ENCODE assay signal across 9 cellular contexts in the genomic region with DNA sequence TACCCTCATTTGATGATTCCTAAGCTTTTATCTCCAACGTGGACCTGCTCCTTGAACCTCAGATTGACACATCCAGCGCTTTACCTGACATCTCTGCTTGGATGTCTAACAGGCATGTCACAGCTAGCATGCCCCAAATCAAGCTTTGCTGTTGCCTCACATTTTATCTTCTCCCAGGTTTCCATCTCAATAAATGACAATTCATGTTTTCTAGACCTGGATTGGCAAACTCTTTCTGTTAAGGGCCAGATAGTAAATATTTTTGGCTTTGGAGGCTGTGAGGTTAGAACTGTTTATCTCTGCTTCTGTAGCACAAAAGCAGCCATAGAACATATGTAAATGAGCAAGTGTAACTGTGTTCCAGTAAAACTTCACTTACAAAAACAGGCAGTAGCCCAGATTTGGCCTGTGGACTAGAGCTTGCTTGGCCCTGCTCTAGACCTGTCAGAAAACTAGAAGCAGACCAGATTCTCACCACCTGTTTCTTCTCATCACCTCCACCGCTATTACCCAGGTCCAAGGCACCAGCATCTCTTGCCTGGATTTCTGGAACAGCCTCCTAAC. TPM values are rescaled to one million over a fixed set of nuclear protein-coding genes. Genes with fewer than 3 reads are reported as not detected.
DNase-seq lines count a peak whose midpoint lies in the region; ATAC-seq and TF ChIP-seq lines count a peak whose summit lies in the region.
"Had no signal": no experiment of that assay in that cellular context is flagged by ENCODE, and none has a peak within 500 bp of the region (broad histone marks: within the 10 kb centered on the region; RNA-seq: fewer than 3 reads in every experiment).

No MANE protein-coding gene starts in this region.

- H3K36me3 Mint-ChIP-seq in activated CD4-positive, alpha-beta T cell treated with anti-CD3 and anti-CD28 coated beads, Interleukin-2, amount 10 ng/mL, durations not matched to agents 24 days and 14 days (ENCODE audit: low read depth) = peaks cover 13% of the 10 kb centered on the region

- H3K27me3 ChIP-seq in brain microvascular endothelial cell (replicated peaks) = no peaks in the 10 kb centered on the region
- no peaks in the 10 kb centered on the region for H3K27me3 ChIP-seq in left lung
- H3K27me3 ChIP-seq in thoracic aorta (replicated peaks; ENCODE audit: insufficient read depth) = no peaks in the 10 kb centered on the region

- in situ Hi-C loops in brain microvascular endothelial cell (cut with HindIII; ENCODE audit: low pct_ligation_motif_present, low sequenced_read_pairs) = no loop called here

- peak overlapping the region; percentile 16 for H3K4me3 Mint-ChIP-seq in activated CD4-positive, alpha-beta T cell treated with anti-CD3 and anti-CD28 coated beads, Interleukin-2, amount 10 ng/mL, durations not matched to agents 24 days and 14 days

- intact Hi-C loops in activated CD4-positive, alpha-beta T cell treated with anti-CD3 and anti-CD28 coated beads, Interleukin-2, amount 10 ng/mL, durations not matched to agents 24 days and 14 days (cut with micrococcal nuclease) = loop anchor here (1.0 to 5.0 kb wide), 2 partner anchors 43 to 95 kb away; partner anchors contain the start of gene UBE4B
- intact Hi-C loops in left lung (cut with DNase I) = no loop called here

- H3K36me3 ChIP-seq in brain microvascular endothelial cell (replicated peaks) (no peaks in the 10 kb centered on the region), left lung (peaks cover 0 to 7% of the 10 kb centered on the region in 2 donors), thoracic aorta (no peaks in the 10 kb centered on the region)

- no peaks in the 10 kb centered on the region for H3K27me3 Mint-ChIP-seq in activated CD4-positive, alpha-beta T cell treated with anti-CD3 and anti-CD28 coated beads, Interleukin-2, amount 10 ng/mL, durations not matched to agents 24 days and 14 days

- no peak overlapping the region for H3K27ac Mint-ChIP-seq in activated CD4-positive, alpha-beta T cell treated with anti-CD3 and anti-CD28 coated beads, Interleukin-2, amount 10 ng/mL, durations not matched to agents 24 days and 14 days

- H3K4me3 ChIP-seq in brain microvascular endothelial cell (ENCODE audit: low read depth, low read length) (no peak overlapping the region), left lung (no peak overlapping the region), thoracic aorta (no peak overlapping the region)

- H3K27ac ChIP-seq in brain microvascular endothelial cell = peak overlapping the region; percentile 77
- peak overlapping the region; percentile 33 to 38 for H3K27ac ChIP-seq in left lung
- H3K27ac ChIP-seq in thoracic aorta = peak overlapping the region; percentile 45 to 62

- H3K4me1 ChIP-seq in left lung (peaks cover 0 to 28% of the 10 kb centered on the region in 2 donors), thoracic aorta (ENCODE audit: control insufficient read depth in 1 of 2, low read depth in 2 of 2) (peaks cover 11 to 24% of the 10 kb centered on the region in 2 donors)

- H3K9me3 ChIP-seq in left lung (no peaks in the 10 kb centered on the region), thoracic aorta (no peaks in the 10 kb centered on the region)

- no peak for DNase-seq in activated CD4-positive, alpha-beta T cell treated with anti-CD3 and anti-CD28 coated beads, Interleukin-2, amount 10 ng/mL, durations not matched to agents 24 days and 14 days
- no peak for DNase-seq in activated CD4-positive, alpha-beta T cell treated with anti-CD3 and anti-CD28 coated beads, Interleukin-2, amount 50 U/mL, for 48 hours
- DNase-seq in brain microvascular endothelial cell (no peak), left lung (no peak), thoracic aorta (ENCODE audit: low spot score) (no peak), GM10266 (ENCODE audit: extremely low spot score) (no peak)
- DNase-seq: NCI-H82 had no signal

- no peaks in the 10 kb centered on the region for H3K9me3 Mint-ChIP-seq in activated CD4-positive, alpha-beta T cell treated with anti-CD3 and anti-CD28 coated beads, Interleukin-2, amount 10 ng/mL, durations not matched to agents 24 days and 14 days

- TF ChIP-seq CTCF in brain microvascular endothelial cell (IDR thresholded peaks at IDR 0.05; ENCODE audit: low read depth, low read length, missing control alignments) = no peak
- no peak for TF ChIP-seq CTCF in left lung (IDR thresholded peaks at IDR 0.05)
- TF ChIP-seq CTCF in thoracic aorta (IDR thresholded peaks at IDR 0.05) = no peak
- TF ChIP-seq CTCF in GM10266 (IDR thresholded peaks at IDR 0.05; ENCODE audit: control insufficient read depth, insufficient read depth, low read depth, missing control alignments) = no peak

- peaks cover 13% of the 10 kb centered on the region for H3K4me1 Mint-ChIP-seq in activated CD4-positive, alpha-beta T cell treated with anti-CD3 and anti-CD28 coated beads, Interleukin-2, amount 10 ng/mL, durations not matched to agents 24 days and 14 days

- no peak for ATAC-seq in left lung
- ATAC-seq in thoracic aorta (ENCODE audit: insufficient number of reproducible peaks, low FRiP score, low read depth) = no peak
- ATAC-seq in HG02798 (IDR thresholded peaks at IDR 0.05; ENCODE audit: poor library complexity, unreplicated experiment) = no peak
- no peak for ATAC-seq in GM19035 (IDR thresholded peaks at IDR 0.05; ENCODE audit: unreplicated experiment)

RNA-seq across cellular contexts. Expression of gene UBE4B, which starts 42.2 kb away (rescaled TPM):
- 29.9 and 31.1 TPM in 2 replicates for total RNA-seq in activated CD4-positive, alpha-beta T cell treated with anti-CD3 and anti-CD28 coated beads, Interleukin-2, amount 10 ng/mL, durations not matched to agents 24 days and 14 days
- total RNA-seq in left lung (10 to 100 TPM; 38.0 to 44.0 TPM), thoracic aorta (10 to 100 TPM; 55.0 to 89.2 TPM)
